8 cellular contexts compared by ENCODE assay signal in the genomic region with DNA sequence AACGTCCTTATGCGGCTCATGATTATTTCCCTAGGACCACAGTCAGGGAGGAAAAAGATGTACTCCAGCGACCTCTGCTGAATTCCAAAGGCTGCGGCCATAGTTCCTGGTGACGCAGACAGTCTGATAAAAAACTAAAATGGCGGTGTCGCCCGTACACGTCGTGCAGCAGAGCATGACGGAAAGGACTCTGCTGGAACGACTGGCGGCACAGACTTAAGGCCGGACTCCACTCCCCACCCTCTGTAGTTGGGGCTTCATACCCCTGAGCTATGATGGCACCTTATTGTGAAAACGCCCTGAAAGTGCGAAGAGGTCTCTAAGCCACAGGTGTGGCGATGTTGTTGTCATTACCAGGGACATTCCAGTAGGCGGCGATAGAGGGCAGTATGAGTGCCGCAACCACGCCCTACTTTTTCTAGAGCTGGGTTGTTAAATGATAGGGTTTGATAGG.
A peak's percentile ranks its signal among the peaks of the same experiment; 100 is the strongest.
DNase-seq lines count a peak whose midpoint lies in the region; ATAC-seq, FAIRE-seq and TF ChIP-seq lines count a peak whose summit lies in the region.

No MANE protein-coding gene starts in this region.

- H3K27ac Mint-ChIP-seq in activated naive CD4-positive, alpha-beta T cell treated with anti-CD3 and anti-CD28 coated beads, Interleukin-2, amount 10 ng/mL, durations not matched to agents 7 days and 5 days: peak overlapping the region; percentile 93

- peak overlapping the region; percentile 86 for H3K4me3 Mint-ChIP-seq in activated naive CD4-positive, alpha-beta T cell treated with anti-CD3 and anti-CD28 coated beads, Interleukin-2, amount 10 ng/mL, durations not matched to agents 7 days and 5 days

- 2 to 18% methylated on average over 21 of the region's 21 CpGs for WGBS in pancreas, 2 donors

- TF ChIP-seq CTCF in pancreas (IDR thresholded peaks at IDR 0.05): peak; percentile 20 to 60 (median 47)
- peak; percentile 58 for TF ChIP-seq CTCF in upper lobe of right lung (IDR thresholded peaks at IDR 0.05)

- H3K27ac ChIP-seq in pancreas (no peak overlapping the region), upper lobe of right lung (no peak overlapping the region)

- no peak for FAIRE-seq in pancreas (lab: Jason Lieb, UNC)

- CTCF ChIA-PET in activated naive CD4-positive, alpha-beta T cell treated with anti-CD3 and anti-CD28 coated beads, Interleukin-2, amount 10 ng/mL, durations not matched to agents 7 days and 5 days (lab: Charles Lee): interaction anchor here (0.6 to 1.9 kb wide), 7 partner anchors 528 to 1277 kb away, joined by 3 to 5 read pairs (median 3); no protein-coding TSS in a partner anchor

- H3K4me1 ChIP-seq in pancreas (no peaks in the 10 kb centered on the region), upper lobe of right lung (no peaks in the 10 kb centered on the region)

- H3K4me1 Mint-ChIP-seq in activated naive CD4-positive, alpha-beta T cell treated with anti-CD3 and anti-CD28 coated beads, Interleukin-2, amount 10 ng/mL, durations not matched to agents 7 days and 5 days: peaks cover 6% of the 10 kb centered on the region

- intact Hi-C loops in head of caudate nucleus (cut with DNase I) (no loop called here), pancreas (cut with DNase I) (no loop called here), upper lobe of right lung (cut with DNase I) (no loop called here)

- H3K27me3 ChIP-seq in pancreas (peaks cover 0 to 12% (median 0%) of the 10 kb centered on the region in 4 donors), upper lobe of right lung (no peaks in the 10 kb centered on the region)

- no peaks in the 10 kb centered on the region for H3K36me3 ChIP-seq in pancreas
- H3K36me3 ChIP-seq in upper lobe of right lung: no peaks in the 10 kb centered on the region

- H3K27me3 Mint-ChIP-seq in activated naive CD4-positive, alpha-beta T cell treated with anti-CD3 and anti-CD28 coated beads, Interleukin-2, amount 10 ng/mL, durations not matched to agents 7 days and 5 days: no peaks in the 10 kb centered on the region

- no peaks in the 10 kb centered on the region for H3K36me3 Mint-ChIP-seq in activated naive CD4-positive, alpha-beta T cell treated with anti-CD3 and anti-CD28 coated beads, Interleukin-2, amount 10 ng/mL, durations not matched to agents 7 days and 5 days

- H3K9me3 Mint-ChIP-seq in activated naive CD4-positive, alpha-beta T cell treated with anti-CD3 and anti-CD28 coated beads, Interleukin-2, amount 10 ng/mL, durations not matched to agents 7 days and 5 days: no peaks in the 10 kb centered on the region

- in situ Hi-C loops in ACHN (cut with HindIII; ENCODE audit: low pct_ligation_motif_present, low pct_unique_long_range_greater_than_20kb, low sequenced_read_pairs): no loop called here

- no peaks in the 10 kb centered on the region for H3K9me3 ChIP-seq in pancreas
- no peaks in the 10 kb centered on the region for H3K9me3 ChIP-seq in upper lobe of right lung

- peak overlapping the region in 2 of 4 donors; percentile 18 to 29 for H3K4me3 ChIP-seq in pancreas
- peak overlapping the region; percentile 44 for H3K4me3 ChIP-seq in upper lobe of right lung

- DNase-seq in ACHN (peak; percentile 56), RKO (ENCODE audit: low spot score) (peak; percentile 2), head of caudate nucleus (peak; percentile 7 to 78 (median 53)), pancreas (peak in 4 of 6 donors; percentile 15 to 35 (median 26)), upper lobe of right lung (peak; percentile 66)
- peak; percentile 58 for DNase-seq in activated naive CD4-positive, alpha-beta T cell treated with anti-CD3 and anti-CD28 coated beads, Interleukin-2, amount 10 ng/mL, durations not matched to agents 7 days and 5 days

- ATAC-seq in GM18511 (IDR thresholded peaks at IDR 0.05; ENCODE audit: unreplicated experiment) (peak; percentile 85), HG03175 (IDR thresholded peaks at IDR 0.05; ENCODE audit: unreplicated experiment) (peak; percentile 74), pancreas (peak; percentile 90 to 96 (median 94)), upper lobe of right lung (peak; percentile 96)

Comparison
In these comparisons a context has a peak if more than half of its experiments do, and no peak if none do; other contexts are left out.
1. DNase-seq: peak in every context shown above with its lines; median percentile 66 in upper lobe of right lung; 58 in activated naive CD4-positive, alpha-beta T cell treated with anti-CD3 and anti-CD28 coated beads, Interleukin-2, amount 10 ng/mL, durations not matched to agents 7 days and 5 days; 56 in ACHN; 53 in head of caudate nucleus; 26 in pancreas; 2 in RKO.